ENCODE assay signal across 14 cellular contexts in genomic region chr6:47288245-47289090, GRCh38. TPM values are rescaled to one million over a fixed set of nuclear protein-coding genes. Genes with fewer than 3 reads are reported as not detected.
DNase-seq lines count a peak whose midpoint lies in the region; ATAC-seq and TF ChIP-seq lines count a peak whose summit lies in the region.
"Had no signal": no experiment of that assay in that cellular context is flagged by ENCODE, and none has a peak within 500 bp of the region (broad histone marks: within the 10 kb centered on the region; RNA-seq: fewer than 3 reads in every experiment).

No MANE protein-coding gene starts in this region.

- H3K9me3 Mint-ChIP-seq in WTC11: no peaks in the 10 kb centered on the region
- H3K9me3 Mint-ChIP-seq: HFFc6 had no signal

- peak; percentile 63 for ATAC-seq in WTC11
- ATAC-seq: gastroesophageal sphincter had no signal

- peak overlapping the region; percentile 73 for H3K27ac Mint-ChIP-seq in WTC11
- H3K27ac Mint-ChIP-seq: activated naive CD8-positive, alpha-beta T cell; HFFc6 had no signal

- H3K4me3 Mint-ChIP-seq in WTC11: no peak overlapping the region
- H3K4me3 Mint-ChIP-seq: activated naive CD8-positive, alpha-beta T cell; HFFc6 had no signal

- H3K27ac ChIP-seq in stomach: peak overlapping the region; percentile 5 to 73 (median 39)
- H3K27ac ChIP-seq: gastroesophageal sphincter, skin epidermis had no signal

- DNase-seq in NCI-H82 (lab: John Stamatoyannopoulos, UW) (peak; percentile 42), NCI-H82 treated with DMSO at 0.1 percent for 48 hours (lab: John Stamatoyannopoulos, UW; ENCODE audit: unreplicated experiment) (no peak), NCI-H2029 (lab: John Stamatoyannopoulos, UW) (peak; percentile 70), WTC11 (ENCODE audit: low spot score) (no peak), stomach (peak; percentile 54), erythroblast (lab: John Stamatoyannopoulos, UW) (no peak), dedifferentiated amniotic fluid mesenchymal stem cell (ENCODE audit: extremely low spot score) (no peak)
- DNase-seq in NK-92 treated with Interleukin-12 subunit alpha and Interleukin-12 subunit beta, amount 100 ng/mL, for 24 hours (lab: John Stamatoyannopoulos, UW): no peak
- DNase-seq: HFFc6, mesenchymal stem cell, MG63 had no signal

- no peak overlapping the region for H3K4me3 ChIP-seq in stomach
- H3K4me3 ChIP-seq: gastroesophageal sphincter, MG63, skin epidermis had no signal

- TF ChIP-seq CTCF in WTC11 (IDR thresholded peaks at IDR 0.05): no peak
- no peak for TF ChIP-seq CTCF in stomach (IDR thresholded peaks at IDR 0.05)

- H3K36me3 Mint-ChIP-seq in WTC11: peaks cover 33% of the 10 kb centered on the region
- H3K36me3 Mint-ChIP-seq: activated naive CD8-positive, alpha-beta T cell had no signal

- H3K4me1 ChIP-seq in stomach: peaks cover 0 to 40% (median 19%) of the 10 kb centered on the region in 4 donors
- H3K4me1 ChIP-seq: gastroesophageal sphincter had no signal

- H3K27me3 ChIP-seq in stomach: no peaks in the 10 kb centered on the region
- H3K27me3 ChIP-seq: gastroesophageal sphincter, MG63 had no signal

- H3K36me3 ChIP-seq in stomach: peaks cover 9 to 30% (median 28%) of the 10 kb centered on the region in 4 donors
- H3K36me3 ChIP-seq: MG63 had no signal

- 36 to 56% (median 42%) methylated on average over 8 of the region's 8 CpGs for WGBS in stomach, 5 donors

- CTCF ChIA-PET in WTC11 (lab: Charles Lee): no interaction called here

- intact Hi-C loops in stomach (cut with DNase I; ENCODE audit: low total_unique reads): no loop called here

- POLR2A ChIA-PET in WTC11 (lab: Charles Lee): interaction anchor here (0.6 kb wide), 1 partner anchor 192 kb away, joined by 4 read pairs; no protein-coding TSS in a partner anchor

- H3K27me3 Mint-ChIP-seq in WTC11 (ENCODE audit: low read depth): no peaks in the 10 kb centered on the region

- H3K4me1 Mint-ChIP-seq in WTC11: peaks cover 50% of the 10 kb centered on the region

- no peak for TF ChIP-seq POLR2A in stomach (IDR thresholded peaks at IDR 0.05)
- TF ChIP-seq POLR2A in erythroblast (IDR thresholded peaks at IDR 0.05; ENCODE audit: low read length): no peak

- no peak for TF ChIP-seq EP300 in stomach (IDR thresholded peaks at IDR 0.05)

- H3K9me3 ChIP-seq in stomach: peaks cover 0 to 12% (median 0%) of the 10 kb centered on the region in 4 donors
- H3K9me3 ChIP-seq: MG63 had no signal

TF ChIP-seq in WTC11, 78 proteins besides CTCF, POLR2A, EP300 and RAD21:
- no peak for TF ChIP-seq CREB1 (CRISPR knock-in tag; IDR thresholded peaks at IDR 0.05)
- no peak for TF ChIP-seq NFYB (CRISPR knock-in tag; conservative IDR thresholded peaks at IDR 0.05; ENCODE audit: low read depth)
- no peak for TF ChIP-seq NFE2L1 (CRISPR knock-in tag; IDR thresholded peaks at IDR 0.05)
- TF ChIP-seq FOXJ3 (CRISPR knock-in tag; IDR thresholded peaks at IDR 0.05; ENCODE audit: borderline replicate concordance): no peak
- no peak for TF ChIP-seq NFATC4 (CRISPR knock-in tag; IDR thresholded peaks at IDR 0.05)
- no peak for TF ChIP-seq STAT6 (CRISPR knock-in tag; conservative IDR thresholded peaks at IDR 0.05; ENCODE audit: low read depth)
- TF ChIP-seq, protein P1, sequence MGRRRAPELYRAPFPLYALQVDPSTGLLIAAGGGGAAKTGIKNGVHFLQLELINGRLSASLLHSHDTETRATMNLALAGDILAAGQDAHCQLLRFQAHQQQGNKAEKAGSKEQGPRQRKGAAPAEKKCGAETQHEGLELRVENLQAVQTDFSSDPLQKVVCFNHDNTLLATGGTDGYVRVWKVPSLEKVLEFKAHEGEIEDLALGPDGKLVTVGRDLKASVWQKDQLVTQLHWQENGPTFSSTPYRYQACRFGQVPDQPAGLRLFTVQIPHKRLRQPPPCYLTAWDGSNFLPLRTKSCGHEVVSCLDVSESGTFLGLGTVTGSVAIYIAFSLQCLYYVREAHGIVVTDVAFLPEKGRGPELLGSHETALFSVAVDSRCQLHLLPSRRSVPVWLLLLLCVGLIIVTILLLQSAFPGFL (CRISPR knock-in tag; IDR thresholded peaks at IDR 0.05; ENCODE audit: borderline replicate concordance): no peak
- TF ChIP-seq ZNF416 (CRISPR knock-in tag; IDR thresholded peaks at IDR 0.05): no peak
- TF ChIP-seq, protein P2, sequence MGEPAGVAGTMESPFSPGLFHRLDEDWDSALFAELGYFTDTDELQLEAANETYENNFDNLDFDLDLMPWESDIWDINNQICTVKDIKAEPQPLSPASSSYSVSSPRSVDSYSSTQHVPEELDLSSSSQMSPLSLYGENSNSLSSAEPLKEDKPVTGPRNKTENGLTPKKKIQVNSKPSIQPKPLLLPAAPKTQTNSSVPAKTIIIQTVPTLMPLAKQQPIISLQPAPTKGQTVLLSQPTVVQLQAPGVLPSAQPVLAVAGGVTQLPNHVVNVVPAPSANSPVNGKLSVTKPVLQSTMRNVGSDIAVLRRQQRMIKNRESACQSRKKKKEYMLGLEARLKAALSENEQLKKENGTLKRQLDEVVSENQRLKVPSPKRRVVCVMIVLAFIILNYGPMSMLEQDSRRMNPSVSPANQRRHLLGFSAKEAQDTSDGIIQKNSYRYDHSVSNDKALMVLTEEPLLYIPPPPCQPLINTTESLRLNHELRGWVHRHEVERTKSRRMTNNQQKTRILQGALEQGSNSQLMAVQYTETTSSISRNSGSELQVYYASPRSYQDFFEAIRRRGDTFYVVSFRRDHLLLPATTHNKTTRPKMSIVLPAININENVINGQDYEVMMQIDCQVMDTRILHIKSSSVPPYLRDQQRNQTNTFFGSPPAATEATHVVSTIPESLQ (CRISPR knock-in tag; IDR thresholded peaks at IDR 0.05): no peak

RNA-seq across cellular contexts. Expression of gene TNFRSF21, which starts 21.2 kb away (rescaled TPM):
- total RNA-seq in WTC11 (2021): 47.3 to 52.7 TPM (median 49.5 TPM) in 3 replicates
- 100 to 1,000 TPM in 1 of 5 donors, 10 to 100 TPM in 4; 33.8 to 112 (median 56.7) TPM for total RNA-seq in stomach
- polyA plus RNA-seq in stomach: 10 to 100 TPM; 24.7 to 32.6 (median 26.7) TPM

Comparison
In these comparisons a context has a peak if more than half of its experiments do, and no peak if none do; other contexts are left out.
1. DNase-seq: peak in NCI-H82 (single experiment), NCI-H2029 (single experiment) and stomach (single experiment); none in NCI-H82 treated with DMSO at 0.1 percent for 48 hours (single experiment), WTC11 (single experiment), erythroblast (0 of 2), NK-92 treated with Interleukin-12 subunit alpha and Interleukin-12 subunit beta, amount 100 ng/mL, for 24 hours (single experiment) and dedifferentiated amniotic fluid mesenchymal stem cell (single experiment).